8 cellular contexts compared by ENCODE assay signal in the genomic region with DNA sequence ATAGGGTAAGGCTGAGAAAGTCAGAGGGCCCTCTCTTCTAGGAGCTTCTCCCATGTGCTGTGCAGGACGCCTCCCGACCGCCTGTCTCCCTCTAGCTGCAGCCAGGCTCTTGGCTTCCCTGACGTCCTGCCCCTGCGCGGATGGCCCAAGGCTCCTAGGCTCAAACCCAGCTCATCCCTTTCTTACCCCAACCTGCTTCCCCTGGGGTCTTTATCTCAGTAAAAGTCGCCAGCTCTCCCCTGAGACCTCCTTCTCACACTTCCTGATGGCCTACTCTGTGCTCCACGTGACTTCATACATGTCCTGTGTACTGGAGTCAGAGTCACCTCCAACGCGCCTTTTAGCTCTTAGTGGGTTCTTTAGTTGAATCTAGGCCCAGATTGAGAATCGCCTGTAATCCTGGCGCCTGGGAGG. TPM values are rescaled to one million over a fixed set of nuclear protein-coding genes. Genes with fewer than 3 reads are reported as not detected.
DNase-seq lines count a peak whose midpoint lies in the region; ATAC-seq and TF ChIP-seq lines count a peak whose summit lies in the region.

No MANE protein-coding gene starts in this region.

- peaks cover 0 to 14% (median 3%) of the 10 kb centered on the region in 3 donors for H3K36me3 Mint-ChIP-seq in naive thymus-derived CD8-positive, alpha-beta T cell

- no peaks in the 10 kb centered on the region for H3K9me3 ChIP-seq in esophagus squamous epithelium

- peak overlapping the region; percentile 62 to 88 (median 76) for H3K4me3 ChIP-seq in esophagus squamous epithelium

- H3K4me1 Mint-ChIP-seq in naive thymus-derived CD8-positive, alpha-beta T cell = peaks cover 12 to 44% (median 33%) of the 10 kb centered on the region in 4 donors

- CTCF ChIA-PET in GM10248 (lab: Yijun Ruan, JAX) = interaction anchor here (0.6 to 4.3 kb wide), 48 partner anchors 8 to 165 kb away, joined by 3 to 47 read pairs (median 5); a partner anchor contains a TSS

- peak; percentile 72 for TF ChIP-seq CTCF in GM10248 (IDR thresholded peaks at IDR 0.05; ENCODE audit: control extremely low read depth, extremely low read depth, low read depth, missing control alignments)
- peak; percentile 36 to 82 (median 73) for TF ChIP-seq CTCF in esophagus squamous epithelium (IDR thresholded peaks at IDR 0.05)

- H3K27ac Mint-ChIP-seq in naive thymus-derived CD8-positive, alpha-beta T cell = peak overlapping the region; percentile 87 to 100 (median 98)

- no peak for TF ChIP-seq POLR2A in esophagus squamous epithelium (IDR thresholded peaks at IDR 0.05)

- DNase-seq in GM10248 (ENCODE audit: extremely low spot score) = peak; percentile 83
- DNase-seq in NOMO-1 treated with DMSO at 0.1 percent for 48 hours (lab: John Stamatoyannopoulos, UW; ENCODE audit: unreplicated experiment) = peak; percentile 78
- DNase-seq in activated T-cell treated with anti-CD3 and anti-CD28 coated beads for 4 hours = peak; percentile 50
- DNase-seq in esophagus squamous epithelium (lab: John Stamatoyannopoulos, UW) = no peak
- DNase-seq in naive thymus-derived CD8-positive, alpha-beta T cell = peak; percentile 40 to 77 (median 48)
- DNase-seq in substantia nigra (lab: John Stamatoyannopoulos, UW) = peak in 41 of 49 donors; percentile 6 to 66 (median 39)
- DNase-seq in cerebellar nuclear complex (lab: John Stamatoyannopoulos, UW) = no peak

- peaks cover 8 to 24% (median 11%) of the 10 kb centered on the region in 3 donors for H3K36me3 ChIP-seq in esophagus squamous epithelium

- intact Hi-C loops in esophagus squamous epithelium (cut with DNase I) = no loop called here

- POLR2A ChIA-PET in GM10248 (lab: Yijun Ruan, JAX) = interaction anchor here (0.6 to 1.6 kb wide), 8 partner anchors 8 to 446 kb away, joined by 3 to 7 read pairs (median 4); a partner anchor contains a TSS
- POLR2A ChIA-PET in naive thymus-derived CD8-positive, alpha-beta T cell (lab: Charles Lee) = interaction anchor here (0.5 to 4.7 kb wide), 30 partner anchors 9 to 436 kb away, joined by 3 to 105 read pairs (median 6); a partner anchor contains a TSS

- no peaks in the 10 kb centered on the region for H3K9me3 Mint-ChIP-seq in naive thymus-derived CD8-positive, alpha-beta T cell

- H3K27me3 Mint-ChIP-seq in naive thymus-derived CD8-positive, alpha-beta T cell = no peaks in the 10 kb centered on the region

- peak overlapping the region; percentile 90 to 99 (median 95) for H3K4me3 Mint-ChIP-seq in naive thymus-derived CD8-positive, alpha-beta T cell

- peak overlapping the region; percentile 94 to 98 (median 97) for H3K27ac ChIP-seq in esophagus squamous epithelium
- H3K27ac ChIP-seq in substantia nigra (ENCODE audit: low read depth, low read length, poor library complexity, severe bottlenecking) = peak overlapping the region; percentile 90

- peaks cover 14 to 45% (median 21%) of the 10 kb centered on the region in 3 donors for H3K4me1 ChIP-seq in esophagus squamous epithelium

- 9 to 23% methylated on average over 9 to 12 of the region's 12 CpGs for WGBS in esophagus squamous epithelium, 2 donors

- H3K27me3 ChIP-seq in esophagus squamous epithelium = no peaks in the 10 kb centered on the region

- peak; percentile 53 for ATAC-seq in HG03108 (IDR thresholded peaks at IDR 0.05; ENCODE audit: unreplicated experiment)
- ATAC-seq in naive thymus-derived CD8-positive, alpha-beta T cell = peak; percentile 59 to 60

RNA-seq across cellular contexts. Expression of a gene that starts 1.1 kb away (rescaled TPM):
- total RNA-seq in esophagus squamous epithelium = 10 to 100 TPM in 1 of 4 donors, 1 to 10 TPM in 3; 7.2 to 12.4 (median 8.3) TPM
- 10 to 100 TPM; 21.8 to 21.9 TPM for total RNA-seq in naive thymus-derived CD8-positive, alpha-beta T cell
- polyA plus RNA-seq in naive thymus-derived CD8-positive, alpha-beta T cell = 10 to 100 TPM in 2 of 3 donors, 1 to 10 TPM in 1; 9.5 to 12.0 (median 11.4) TPM

RNA-seq across cellular contexts. Expression of a gene that starts 9.4 kb away (rescaled TPM):
- 10 to 100 TPM; 13.6 to 24.5 (median 20.6) TPM for total RNA-seq in esophagus squamous epithelium
- 1 to 10 TPM; 8.3 to 8.5 TPM for total RNA-seq in naive thymus-derived CD8-positive, alpha-beta T cell
- polyA plus RNA-seq in naive thymus-derived CD8-positive, alpha-beta T cell = 1 to 10 TPM; 1.1 to 2.1 (median 1.5) TPM

RNA-seq across cellular contexts. Expression of a gene that starts 22.4 kb away (rescaled TPM):
- total RNA-seq in esophagus squamous epithelium = 1 to 10 TPM; 4.7 to 8.3 (median 7.2) TPM
- 10 to 100 TPM; 18.8 to 19.3 TPM for total RNA-seq in naive thymus-derived CD8-positive, alpha-beta T cell
- polyA plus RNA-seq in naive thymus-derived CD8-positive, alpha-beta T cell = 1 to 10 TPM; 3.6 to 6.5 (median 4.0) TPM

RNA-seq across cellular contexts. Expression of a gene that starts 35.7 kb away (rescaled TPM):
- total RNA-seq in esophagus squamous epithelium = 10 to 100 TPM in 2 of 4 donors, 1 to 10 TPM in 2; 5.4 to 15.3 (median 10.2) TPM
- 10 to 100 TPM; 19.9 to 21.2 TPM for total RNA-seq in naive thymus-derived CD8-positive, alpha-beta T cell
- polyA plus RNA-seq in naive thymus-derived CD8-positive, alpha-beta T cell = 10 to 100 TPM; 21.2 to 22.0 (median 21.7) TPM

RNA-seq across cellular contexts. Expression of a gene that starts 49.7 kb away (rescaled TPM):
- 10 to 100 TPM in 1 of 4 donors, 1 to 10 TPM in 3; 2.7 to 10.9 (median 5.6) TPM for total RNA-seq in esophagus squamous epithelium
- 10 to 100 TPM; 22.8 to 23.3 TPM for total RNA-seq in naive thymus-derived CD8-positive, alpha-beta T cell
- 1 to 10 TPM; 1.6 to 3.5 (median 3.4) TPM for polyA plus RNA-seq in naive thymus-derived CD8-positive, alpha-beta T cell

Comparison
In these comparisons a context has a peak if more than half of its experiments do, and no peak if none do; other contexts are left out.
1. DNase-seq: peak in GM10248 (single experiment), NOMO-1 treated with DMSO at 0.1 percent for 48 hours (single experiment), activated T-cell treated with anti-CD3 and anti-CD28 coated beads for 4 hours (single experiment), naive thymus-derived CD8-positive, alpha-beta T cell (10 of 10) and substantia nigra (41 of 49); none in esophagus squamous epithelium (single experiment) and cerebellar nuclear complex (0 of 2).